17 cellular contexts compared by ENCODE assay signal in the genomic region with DNA sequence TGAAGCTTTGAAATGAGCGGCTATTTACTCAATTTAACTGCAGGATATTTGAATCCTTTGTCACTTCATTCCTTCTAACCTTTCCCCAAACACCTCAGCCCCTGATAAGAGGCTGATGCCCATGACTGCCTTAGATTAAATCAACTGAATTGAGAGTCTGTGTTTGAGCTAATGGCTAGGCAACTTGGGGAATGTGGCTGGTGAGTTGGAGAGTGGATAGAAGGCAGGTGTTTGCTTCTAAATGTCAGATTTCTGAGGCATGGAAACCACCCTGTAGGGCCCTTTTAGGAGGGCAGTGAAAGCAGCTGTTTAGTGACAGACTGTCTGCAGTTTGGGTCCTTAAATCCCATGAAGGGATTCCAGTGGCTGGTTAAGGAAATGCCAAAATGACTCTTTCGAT.
"Had no signal": no experiment of that assay in that cellular context is flagged by ENCODE, and none has a peak within 500 bp of the region (broad histone marks: within the 10 kb centered on the region; RNA-seq: fewer than 3 reads in every experiment).

No MANE protein-coding gene starts in this region.

- H3K4me1 Mint-ChIP-seq: activated CD4-positive, alpha-beta T cell treated with anti-CD3 and anti-CD28 coated beads, Interleukin-2, amount 10 ng/mL, durations not matched to agents 24 days and 14 days; central memory CD8-positive, alpha-beta T cell had no signal

- ATAC-seq: activated CD8-positive, alpha-beta T cell treated with anti-CD3 and anti-CD28 coated beads for 36 hours; foreskin keratinocyte; left colon; naive thymus-derived CD4-positive, alpha-beta T cell had no signal

- H3K36me3 Mint-ChIP-seq: naive thymus-derived CD4-positive, alpha-beta T cell had no signal

- DNase-seq: activated CD4-positive, alpha-beta T cell treated with anti-CD3 and anti-CD28 coated beads, Interleukin-2, amount 10 ng/mL, durations not matched to agents 24 days and 14 days; activated CD8-positive, alpha-beta T cell treated with anti-CD3 and anti-CD28 coated beads for 36 hours; activated naive CD4-positive, alpha-beta T cell treated with anti-CD3 and anti-CD28 coated beads for 36 hours; activated T-cell treated with anti-CD3 and anti-CD28 coated beads, Interleukin-2, amount 50 U/mL, for 24 hours; brain microvascular endothelial cell; colonic mucosa; foreskin keratinocyte; left colon; naive thymus-derived CD4-positive, alpha-beta T cell; ovary; sigmoid colon; stimulated activated CD4-positive, alpha-beta T cell treated with anti-CD3 and anti-CD28 coated beads, Interleukin-1b, Interleukin-23, amount 100 ng/mL, for 48 hours; stimulated activated CD8-positive, alpha-beta memory T cell treated with anti-CD3 and anti-CD28 coated beads, Interleukin-4, amount 100 ng/mL, for 48 hours; stimulated activated naive CD4-positive, alpha-beta T cell; T1000 had no signal

- H3K9me3 Mint-ChIP-seq: activated CD4-positive, alpha-beta T cell treated with anti-CD3 and anti-CD28 coated beads, Interleukin-2, amount 10 ng/mL, durations not matched to agents 24 days and 14 days; activated CD8-positive, alpha-beta T cell treated with anti-CD3 and anti-CD28 coated beads for 36 hours; activated naive CD4-positive, alpha-beta T cell treated with anti-CD3 and anti-CD28 coated beads for 36 hours; activated T-cell treated with anti-CD3 and anti-CD28 coated beads, Interleukin-2, amount 50 U/mL, for 24 hours; activated T-helper 2 cell treated with anti-CD3 and anti-CD28 coated beads, Interferon-gamma antibody, Interleukin-2, Interleukin-4, amounts not matched to agents 10 μg/mL and 5 μg/mL and 100 μg/mL, durations not matched to agents 14 hours and 24 hours and 36 hours had no signal

- H3K4me3 Mint-ChIP-seq: activated CD4-positive, alpha-beta T cell treated with anti-CD3 and anti-CD28 coated beads, Interleukin-2, amount 10 ng/mL, durations not matched to agents 24 days and 14 days; activated CD8-positive, alpha-beta T cell treated with anti-CD3 and anti-CD28 coated beads for 36 hours; activated naive CD4-positive, alpha-beta T cell treated with anti-CD3 and anti-CD28 coated beads for 36 hours; activated T-cell treated with anti-CD3 and anti-CD28 coated beads, Interleukin-2, amount 50 U/mL, for 24 hours; central memory CD8-positive, alpha-beta T cell; naive thymus-derived CD4-positive, alpha-beta T cell had no signal

- H3K27me3 Mint-ChIP-seq: activated CD4-positive, alpha-beta T cell treated with anti-CD3 and anti-CD28 coated beads, Interleukin-2, amount 10 ng/mL, durations not matched to agents 24 days and 14 days; activated CD8-positive, alpha-beta T cell treated with anti-CD3 and anti-CD28 coated beads for 36 hours; activated T-cell treated with anti-CD3 and anti-CD28 coated beads, Interleukin-2, amount 50 U/mL, for 24 hours; central memory CD8-positive, alpha-beta T cell; naive thymus-derived CD4-positive, alpha-beta T cell had no signal

- H3K27ac Mint-ChIP-seq: activated CD4-positive, alpha-beta T cell treated with anti-CD3 and anti-CD28 coated beads, Interleukin-2, amount 10 ng/mL, durations not matched to agents 24 days and 14 days; activated CD8-positive, alpha-beta T cell treated with anti-CD3 and anti-CD28 coated beads for 36 hours; activated naive CD4-positive, alpha-beta T cell treated with anti-CD3 and anti-CD28 coated beads for 36 hours; activated T-cell treated with anti-CD3 and anti-CD28 coated beads, Interleukin-2, amount 50 U/mL, for 24 hours; activated T-helper 2 cell treated with anti-CD3 and anti-CD28 coated beads, Interferon-gamma antibody, Interleukin-2, Interleukin-4, amounts not matched to agents 10 μg/mL and 5 μg/mL and 100 μg/mL, durations not matched to agents 14 hours and 24 hours and 36 hours; naive thymus-derived CD4-positive, alpha-beta T cell had no signal
